ENCODE assay signal across 8 cellular contexts in genomic region chr19:7535993-7536685, GRCh38. TPM values are rescaled to one million over a fixed set of nuclear protein-coding genes. Genes with fewer than 3 reads are reported as not detected.
A peak's percentile ranks its signal among the peaks of the same experiment; 100 is the strongest.
DNase-seq lines count a peak whose midpoint lies in the region; ATAC-seq and TF ChIP-seq lines count a peak whose summit lies in the region.

No MANE protein-coding gene starts in this region.

- peak overlapping the region; percentile 94 for H3K4me3 Mint-ChIP-seq in central memory CD8-positive, alpha-beta T cell

- 17% methylated on average over 28 of the region's 30 CpGs for WGBS in HUES64

- H3K27me3 ChIP-seq in DND-41 (ENCODE audit: insufficient read depth, low read length, poor library complexity) (no peaks in the 10 kb centered on the region), HUES64 (ENCODE audit: insufficient read depth, low read length) (no peaks in the 10 kb centered on the region), mucosa of rectum (ENCODE audit: control insufficient read depth in 2 of 2, insufficient read depth in 2 of 2, low read length in 2 of 2) (no peaks in the 10 kb centered on the region)

- H3K4me3 ChIP-seq in DND-41 (ENCODE audit: low read depth in 1 of 2, low read length in 2 of 2) (peak overlapping the region; percentile 59 to 75), HUES64 (ENCODE audit: low read length) (peak overlapping the region; percentile 72), mucosa of rectum (ENCODE audit: low read length in 2 of 2) (peak overlapping the region; percentile 91 to 97)

- H3K36me3 ChIP-seq in DND-41 (ENCODE audit: insufficient read depth, low read length) (peaks cover 29% of the 10 kb centered on the region), HUES64 (ENCODE audit: insufficient read depth, low read length) (peaks cover 21% of the 10 kb centered on the region), mucosa of rectum (ENCODE audit: control insufficient read depth in 2 of 2, insufficient read depth in 2 of 2, low read length in 2 of 2) (peaks cover 8 to 19% of the 10 kb centered on the region in 2 donors)

- H3K9ac ChIP-seq in DND-41 (ENCODE audit: low read depth, low read length) = peak overlapping the region; percentile 73
- H3K9ac ChIP-seq in HUES64 (ENCODE audit: low read depth, low read length) = peak overlapping the region; percentile 28; the same call in 1 of the 2 replicates
- H3K9ac ChIP-seq in mucosa of rectum (ENCODE audit: low read depth in 1 of 2, low read length in 2 of 2) = peak overlapping the region; percentile 84 to 89

- H3K9me3 ChIP-seq in DND-41 (ENCODE audit: insufficient read depth, low read length, severe bottlenecking) (no peaks in the 10 kb centered on the region), HUES64 (ENCODE audit: insufficient read depth, low read depth, low read length) (no peaks in the 10 kb centered on the region), mucosa of rectum (ENCODE audit: control insufficient read depth in 2 of 2, low read length in 2 of 2) (no peaks in the 10 kb centered on the region)

- H3K79me2 ChIP-seq in DND-41 (ENCODE audit: insufficient read depth, low read length) = peaks cover 4% of the 10 kb centered on the region; the same call in 1 of the 2 replicates

- DNase-seq in DND-41 = no peak
- DNase-seq in central memory CD8-positive, alpha-beta T cell (ENCODE audit: low spot score in 2 of 2) = no peak
- no peak for DNase-seq in SHP77 treated with DMSO at 0.1 percent for 48 hours (lab: John Stamatoyannopoulos, UW)
- DNase-seq in OCI-M2 (lab: John Stamatoyannopoulos, UW; ENCODE audit: unreplicated experiment) = no peak
- no peak for DNase-seq in NCI-H2029 treated with DMSO at 0.1 percent for 48 hours (lab: John Stamatoyannopoulos, UW)

- H3K27ac ChIP-seq in DND-41 (ENCODE audit: low read length) (peak overlapping the region; percentile 80), HUES64 (ENCODE audit: low read depth, low read length) (no peak overlapping the region; the same call in 1 of the 2 replicates), mucosa of rectum (ENCODE audit: low read depth in 2 of 2, low read length in 2 of 2) (peak overlapping the region; percentile 85 to 95)

- no peaks in the 10 kb centered on the region for H3K27me3 Mint-ChIP-seq in central memory CD8-positive, alpha-beta T cell

- H3K4me1 ChIP-seq in DND-41 (ENCODE audit: insufficient read depth, low read length) (peaks cover 34% of the 10 kb centered on the region), HUES64 (ENCODE audit: insufficient read depth, low read length) (no peaks in the 10 kb centered on the region), mucosa of rectum (ENCODE audit: control insufficient read depth in 2 of 2, insufficient read depth in 2 of 2, low read length in 2 of 2) (peaks cover 10 to 12% of the 10 kb centered on the region in 2 donors)

- H3K27ac Mint-ChIP-seq in central memory CD8-positive, alpha-beta T cell (ENCODE audit: low read depth) = peak overlapping the region; percentile 87

- H3K9me3 Mint-ChIP-seq in central memory CD8-positive, alpha-beta T cell = no peaks in the 10 kb centered on the region

- H2AFZ ChIP-seq in DND-41 (ENCODE audit: low read depth, low read length) = peak overlapping the region; percentile 94

- no peaks in the 10 kb centered on the region for H4K20me1 ChIP-seq in DND-41 (ENCODE audit: insufficient read depth, low read length)

- peaks cover 28% of the 10 kb centered on the region for H3K4me1 Mint-ChIP-seq in central memory CD8-positive, alpha-beta T cell

- peaks cover 18% of the 10 kb centered on the region for H3K36me3 Mint-ChIP-seq in central memory CD8-positive, alpha-beta T cell (ENCODE audit: insufficient read depth)

- H3K4me2 ChIP-seq in DND-41 (ENCODE audit: insufficient read depth, low read length) = peak overlapping the region; percentile 90

- ATAC-seq in DND-41 (ENCODE audit: insufficient read depth, low read depth) (no peak), GM19452 (IDR thresholded peaks at IDR 0.05; ENCODE audit: unreplicated experiment) (no peak)
- peak; percentile 0 for ATAC-seq in central memory CD8-positive, alpha-beta T cell (replicated peaks; ENCODE audit: extremely low read depth, poor library complexity, severe bottlenecking)

- TF ChIP-seq CTCF in DND-41 (IDR thresholded peaks at IDR 0.05; ENCODE audit: borderline replicate concordance, extremely low read depth, low read length, poor library complexity, severe bottlenecking) = no peak

RNA-seq across cellular contexts. Expression of gene PNPLA6, which starts 0.6 kb away (rescaled TPM):
- polyA plus RNA-seq in HUES64 (2013, experiment 1 of 2) = 59.8 TPM
- 63.3 TPM for polyA plus RNA-seq in HUES64 (2013, experiment 2 of 2)

RNA-seq across cellular contexts. Expression of gene MCOLN1, which starts 13.7 kb away (rescaled TPM):
- 13.7 TPM for polyA plus RNA-seq in HUES64 (2013, experiment 1 of 2)
- 9.6 TPM for polyA plus RNA-seq in HUES64 (2013, experiment 2 of 2)

RNA-seq across cellular contexts. Expression of gene ZNF358, which starts 20.2 kb away (rescaled TPM):
- 39.2 TPM for polyA plus RNA-seq in HUES64 (2013, experiment 1 of 2)
- polyA plus RNA-seq in HUES64 (2013, experiment 2 of 2) = 51.6 TPM

RNA-seq across cellular contexts. Expression of gene PEX11G, which starts 47.3 kb away (rescaled TPM):
- 1.5 TPM for polyA plus RNA-seq in HUES64 (2013, experiment 1 of 2)
- 2.4 TPM for polyA plus RNA-seq in HUES64 (2013, experiment 2 of 2)

RNA-seq across cellular contexts. Expression of gene CAMSAP3, which starts 59.5 kb away (rescaled TPM):
- 12.5 TPM for polyA plus RNA-seq in HUES64 (2013, experiment 1 of 2)
- 11.5 TPM for polyA plus RNA-seq in HUES64 (2013, experiment 2 of 2)

Comparison
In these comparisons a context has a peak if more than half of its experiments do, and no peak if none do; other contexts are left out.
1. H3K9ac ChIP-seq: peak in every context shown above with its lines; median percentile 86 in mucosa of rectum; 73 in DND-41; 28 in HUES64.